9 cellular contexts compared by ENCODE assay signal in genomic region chr11:60700689-60701508, GRCh38. TPM values are rescaled to one million over a fixed set of nuclear protein-coding genes. Genes with fewer than 3 reads are reported as not detected.
DNase-seq lines count a peak whose midpoint lies in the region; ATAC-seq, FAIRE-seq and TF ChIP-seq lines count a peak whose summit lies in the region.
"Had no signal": no experiment of that assay in that cellular context is flagged by ENCODE, and none has a peak within 500 bp of the region (broad histone marks: within the 10 kb centered on the region; RNA-seq: fewer than 3 reads in every experiment).

No MANE protein-coding gene starts in this region.

- H2AFZ ChIP-seq in GM23248: no peak overlapping the region
- H2AFZ ChIP-seq in neuronal stem cell (ENCODE audit: low read length): no peak overlapping the region

- H3K27ac ChIP-seq in GM23248 (no peak overlapping the region), neuronal stem cell (replicated peaks; ENCODE audit: low read length) (no peak overlapping the region)

- peak overlapping the region; percentile 70 for H3K18ac ChIP-seq in neuronal stem cell (ENCODE audit: low read length)

- no peak overlapping the region for H2BK12ac ChIP-seq in neuronal stem cell (ENCODE audit: low read length)

- ATAC-seq in GM18909 (IDR thresholded peaks at IDR 0.05; ENCODE audit: poor library complexity, unreplicated experiment) (no peak), HG03097 (IDR thresholded peaks at IDR 0.05; ENCODE audit: low FRiP score, unreplicated experiment) (no peak), GM18861 (IDR thresholded peaks at IDR 0.05; ENCODE audit: unreplicated experiment) (no peak)

- no peak overlapping the region for H3K23ac ChIP-seq in neuronal stem cell (ENCODE audit: low read depth, low read length, poor library complexity)

- no peak overlapping the region for H2BK5ac ChIP-seq in neuronal stem cell (ENCODE audit: low read length)

- H4K20me1 ChIP-seq in GM23248 (ENCODE audit: insufficient read depth): no peaks in the 10 kb centered on the region

- no peak overlapping the region for H2AK5ac ChIP-seq in neuronal stem cell (ENCODE audit: low read depth, low read length)

- H3K4me1 ChIP-seq in GM23248 (ENCODE audit: insufficient read depth): no peaks in the 10 kb centered on the region
- peaks cover 0 to 5% of the 10 kb centered on the region in 2 donors for H3K4me1 ChIP-seq in neuronal stem cell (ENCODE audit: control insufficient read depth in 2 of 2, insufficient read depth in 1 of 2, low read depth in 1 of 2, low read length in 2 of 2)

- H3K4ac ChIP-seq in neuronal stem cell (ENCODE audit: low read length): no peak overlapping the region

- no peaks in the 10 kb centered on the region for H3K79me2 ChIP-seq in GM23248 (ENCODE audit: insufficient read depth)

- H3F3A ChIP-seq in GM23248 (ENCODE audit: insufficient read depth): no peaks in the 10 kb centered on the region

- H3K4me3 ChIP-seq in GM23248: no peak overlapping the region
- no peak overlapping the region for H3K4me3 ChIP-seq in bronchial epithelial cell (ENCODE audit: low read depth, low read length)
- H3K4me3 ChIP-seq in neuronal stem cell (ENCODE audit: low read length in 2 of 2): no peak overlapping the region

- no peak overlapping the region for H3K14ac ChIP-seq in neuronal stem cell (ENCODE audit: low read length)

- peak; percentile 17 for DNase-seq in GM23248
- DNase-seq in NCI-H1930 (lab: John Stamatoyannopoulos, UW): peak; percentile 63 to 71
- DNase-seq in bronchial epithelial cell (ENCODE audit: low read depth): peak; percentile 21
- peak; percentile 48 for DNase-seq in neuronal stem cell (ENCODE audit: low spot score)
- DNase-seq in activated CD4-positive, alpha-beta T cell treated with anti-CD3 and anti-CD28 coated beads for 1 hour: no peak

- WGBS in GM23248 (ENCODE audit: low coverage in 1 of 2, low lambda C conversion rate in 2 of 2, missing lambda C conversion rate in 2 of 2), 2 experiments: 35 to 39% methylated on average over 15 of the region's 15 CpGs
- no CpG with 5 or more reads among the region's 15 CpGs for WGBS in neuronal stem cell (ENCODE audit: extremely low coverage in 2 of 2, insufficient read length in 2 of 2, insufficient replicate concordance in 1 of 2), 2 donors

- in situ Hi-C loops in GM23248 (cut with MboI): no loop called here

- no peaks in the 10 kb centered on the region for H3K9me3 ChIP-seq in GM23248 (ENCODE audit: low read depth)
- no peaks in the 10 kb centered on the region for H3K9me3 ChIP-seq in neuronal stem cell (replicated peaks in 1 of 2; ENCODE audit: control insufficient read depth in 2 of 2, insufficient read depth in 1 of 2, low read depth in 1 of 2, low read length in 2 of 2)

- no peaks in the 10 kb centered on the region for H3K36me3 ChIP-seq in GM23248 (ENCODE audit: low read depth)
- no peaks in the 10 kb centered on the region for H3K36me3 ChIP-seq in bronchial epithelial cell (ENCODE audit: control insufficient read depth, insufficient read depth, low read length)
- H3K36me3 ChIP-seq in neuronal stem cell (replicated peaks in 1 of 2; ENCODE audit: control insufficient read depth in 2 of 2, insufficient read depth in 2 of 2, low read length in 2 of 2): no peaks in the 10 kb centered on the region

- TF ChIP-seq CTCF in bronchial epithelial cell (IDR thresholded peaks at IDR 0.05; ENCODE audit: insufficient read depth, low read length, severe bottlenecking): peak; percentile 21

- H3K9ac ChIP-seq in GM23248: no peak overlapping the region
- no peak overlapping the region for H3K9ac ChIP-seq in neuronal stem cell (ENCODE audit: low read depth, low read length, poor library complexity)

- no peak overlapping the region for H2BK15ac ChIP-seq in neuronal stem cell (ENCODE audit: low read length)

- H3K79me1 ChIP-seq in neuronal stem cell (ENCODE audit: low read depth, low read length): peaks cover 2% of the 10 kb centered on the region

- H4K8ac ChIP-seq in neuronal stem cell (ENCODE audit: low read depth, low read length): no peak overlapping the region

- H3K9me2 ChIP-seq in GM23248 (ENCODE audit: insufficient read depth): no peaks in the 10 kb centered on the region

- H2BK120ac ChIP-seq in neuronal stem cell (ENCODE audit: low read depth, low read length): no peak overlapping the region

- no peak overlapping the region for H4K91ac ChIP-seq in neuronal stem cell (ENCODE audit: low read depth, low read length, poor library complexity)

- H3K27me3 ChIP-seq in GM23248 (replicated peaks; ENCODE audit: insufficient read depth) (0 out of 2 replicates have a peak, but pooled peaks cover 4% of the 10 kb centered on the region), bronchial epithelial cell (ENCODE audit: control insufficient read depth, insufficient read depth, low read length) (no peaks in the 10 kb centered on the region), neuronal stem cell (ENCODE audit: control insufficient read depth in 3 of 3, insufficient read depth in 3 of 3, low read depth in 1 of 3, low read length in 3 of 3) (no peaks in the 10 kb centered on the region)

- FAIRE-seq in bronchial epithelial cell (lab: Jason Lieb, UNC): no peak

- H3K4me2 ChIP-seq in GM23248 (ENCODE audit: unreplicated experiment): no peak overlapping the region
- H3K4me2 ChIP-seq in neuronal stem cell (ENCODE audit: insufficient read depth, low read length, poor library complexity, severe bottlenecking): no peak overlapping the region

RNA-seq across cellular contexts. Expression of gene MS4A8, which starts 1.5 kb away (rescaled TPM):
- total RNA-seq in GM23248 (2014; rRNA removed; shearing (Covaris generic)): not detected in 2 replicates
- polyA plus RNA-seq in GM23248 (2016; fragmentation: Nextera tagmentation; extraction: Ambion mirVana): not detected in 2 replicates
- total RNA-seq in bronchial epithelial cell: not detected in 2 replicates
- polyA plus RNA-seq in neuronal stem cell (2013, experiment 1 of 2): not detected
- polyA plus RNA-seq in neuronal stem cell (2013, experiment 2 of 2): not detected
- total RNA-seq: NCI-H460 had no signal

RNA-seq across cellular contexts. Expression of gene MS4A18, which starts 23.6 kb away (rescaled TPM):
- not detected in 2 replicates for total RNA-seq in GM23248 (2014; rRNA removed; shearing (Covaris generic))
- polyA plus RNA-seq in GM23248 (2016; fragmentation: Nextera tagmentation; extraction: Ambion mirVana): not detected in 2 replicates
- total RNA-seq in bronchial epithelial cell: not detected in 2 replicates
- polyA plus RNA-seq in neuronal stem cell (2013, experiment 1 of 2): not detected
- not detected for polyA plus RNA-seq in neuronal stem cell (2013, experiment 2 of 2)
- total RNA-seq: NCI-H460 had no signal

RNA-seq across cellular contexts. Expression of gene MS4A15, which starts 55.8 kb away (rescaled TPM):
- not detected in 2 replicates for total RNA-seq in GM23248 (2014; rRNA removed; shearing (Covaris generic))
- not detected in 2 replicates for polyA plus RNA-seq in GM23248 (2016; fragmentation: Nextera tagmentation; extraction: Ambion mirVana)
- not detected in 2 replicates for total RNA-seq in bronchial epithelial cell
- polyA plus RNA-seq in neuronal stem cell (2013, experiment 1 of 2): 0.06 TPM
- polyA plus RNA-seq in neuronal stem cell (2013, experiment 2 of 2): 0.06 TPM
- total RNA-seq: NCI-H460 had no signal
